33 cellular contexts compared by ENCODE assay signal in genomic region chr17:30361766-30362279, GRCh38. TPM values are rescaled to one million over a fixed set of nuclear protein-coding genes. Genes with fewer than 3 reads are reported as not detected.
"Had no signal": no experiment of that assay in that cellular context is flagged by ENCODE, and none has a peak within 500 bp of the region (broad histone marks: within the 10 kb centered on the region; RNA-seq: fewer than 3 reads in every experiment).

No MANE protein-coding gene starts in this region.

- H3K9me3 ChIP-seq: gastrocnemius medialis, prostate gland, thyroid gland, vagina had no signal

- H3K27ac Mint-ChIP-seq: dendritic cell treated with granulocyte-macrophage colony-stimulating factor and Interleukin-4, amounts not matched to agents 40 ng/mL and 50 ng/mL, for 4 days; endodermal cell; memory B cell; stimulated activated effector memory CD8-positive, alpha-beta T cell treated with anti-CD3 and anti-CD28 coated beads, Interleukin-12 subunit alpha, Interleukin-12 subunit beta, amount 100 ng/mL, for 72 hours had no signal

- H3K36me3 ChIP-seq: gastrocnemius medialis, prostate gland, right atrium auricular region, sigmoid colon, stomach, thyroid gland, vagina had no signal

- H3K27me3 Mint-ChIP-seq: dendritic cell treated with granulocyte-macrophage colony-stimulating factor and Interleukin-4, amounts not matched to agents 40 ng/mL and 50 ng/mL, for 4 days had no signal

- H3K4me3 Mint-ChIP-seq: dendritic cell treated with granulocyte-macrophage colony-stimulating factor and Interleukin-4, amounts not matched to agents 40 ng/mL and 50 ng/mL, for 4 days; endodermal cell had no signal

- DNase-seq: effector CD8-positive, alpha-beta T cell; endodermal cell; foreskin fibroblast; gastrocnemius medialis; head of caudate nucleus; natural killer cell; sigmoid colon; stimulated activated CD4-positive, alpha-beta T cell treated with anti-CD3 and anti-CD28 coated beads, Interleukin-2, amount 100 ng/mL, for 24 hours; stimulated activated CD4-positive, alpha-beta T cell treated with anti-CD3 and anti-CD28 coated beads, Interleukin-4, amount 100 ng/mL, for 24 hours; stimulated activated naive CD4-positive, alpha-beta T cell treated with Interleukin-2 at 50 U/mL for 16 hours; stomach; thyroid gland; trophoblast cell had no signal

- H3K4me3 ChIP-seq: gastrocnemius medialis, lung, prostate gland, right atrium auricular region, sigmoid colon, stomach, thyroid gland, vagina had no signal

- H3K9me3 Mint-ChIP-seq: dendritic cell treated with granulocyte-macrophage colony-stimulating factor and Interleukin-4, amounts not matched to agents 40 ng/mL and 50 ng/mL, for 4 days had no signal

- H3K4me1 ChIP-seq: gastrocnemius medialis, prostate gland, right atrium auricular region, sigmoid colon, vagina had no signal

- H3K27ac ChIP-seq: epithelial cell of prostate, gastrocnemius medialis, prostate gland, right atrium auricular region, sigmoid colon, stomach, thyroid gland, vagina had no signal

- FAIRE-seq: keratinocyte had no signal

- ATAC-seq: gastrocnemius medialis; left lobe of liver; natural killer cell; stimulated activated effector memory CD8-positive, alpha-beta T cell treated with anti-CD3 and anti-CD28 coated beads, Interleukin-12 subunit alpha, Interleukin-12 subunit beta, amount 100 ng/mL, for 72 hours had no signal

- H3K27me3 ChIP-seq: gastrocnemius medialis, right atrium auricular region, sigmoid colon, stomach, thyroid gland, vagina had no signal

RNA-seq across cellular contexts. Expression of gene TMIGD1, which starts 28.0 kb away (rescaled TPM):
- total RNA-seq: endodermal cell, esophagus mucosa, glomerular endothelial cell, left lobe of liver, liver, lung, mononuclear cell, natural killer cell, osteocyte, prostate gland, right atrium auricular region, skeletal muscle tissue, subcutaneous adipose tissue, temporal lobe, thyroid gland, ureter, vagina had no signal
- polyA plus RNA-seq: keratinocyte, liver, lung, neural cell, stomach had no signal
